ENCODE assay signal across 37 cellular contexts in the genomic region with DNA sequence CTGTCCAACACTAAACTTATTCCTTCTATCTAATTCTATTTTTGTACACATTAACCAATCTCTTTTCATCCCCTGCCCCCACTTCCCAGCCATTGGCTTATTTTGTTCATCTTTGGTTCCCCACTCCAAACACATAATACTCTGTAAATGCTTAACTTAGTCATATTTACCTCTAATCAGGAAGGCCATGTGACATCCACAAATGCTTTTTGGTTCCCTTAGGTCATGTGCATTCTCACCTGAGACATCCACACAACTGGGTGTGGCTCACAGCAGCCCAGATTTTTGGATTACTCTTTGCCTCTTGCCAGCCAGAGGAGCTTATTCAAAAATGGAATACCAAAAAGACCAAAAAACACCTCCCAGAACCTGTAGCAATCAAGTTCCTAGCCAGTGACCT.
"Had no signal": no experiment of that assay in that cellular context is flagged by ENCODE, and none has a peak within 500 bp of the region (broad histone marks: within the 10 kb centered on the region; RNA-seq: fewer than 3 reads in every experiment).

No MANE protein-coding gene starts in this region.

- H3K4me1 Mint-ChIP-seq: WTC11 had no signal

- H3K27ac Mint-ChIP-seq: activated CD4-positive, alpha-beta memory T cell treated with anti-CD3 and anti-CD28 coated beads, Interleukin-2, amount 10 ng/mL, durations not matched to agents 7 days and 5 days; activated CD8-positive, alpha-beta memory T cell treated with anti-CD3 and anti-CD28 coated beads, Interleukin-2, amount 10 ng/mL, durations not matched to agents 7 days and 5 days; T-helper 1 cell treated with Interleukin-12 subunit alpha and Interleukin-12 subunit beta and Interleukin-4 antibody, amounts not matched to agents 30 μg/mL and 1 μg/mL, for 36 hours; T-helper 2 cell treated with Interferon-gamma antibody and Interleukin-4, amounts not matched to agents 5 μg/mL and 100 μg/mL, for 36 hours; WTC11 had no signal

- H3K27me3 ChIP-seq: adrenal gland, body of pancreas, breast epithelium, MG63, Peyer's patch, SJSA1 had no signal

- ATAC-seq: activated CD4-positive, alpha-beta T cell treated with anti-CD3 and anti-CD28 coated beads for 36 hours; activated CD4-positive, CD25-positive, alpha-beta regulatory T cell treated with anti-CD3 and anti-CD28 coated beads, Interleukin-2, amount 50 U/mL, for 24 hours; activated CD8-positive, alpha-beta memory T cell treated with anti-CD3 and anti-CD28 coated beads, Interleukin-2, amount 10 ng/mL, durations not matched to agents 7 days and 5 days; activated naive CD4-positive, alpha-beta T cell treated with anti-CD3 and anti-CD28 coated beads, Interleukin-2, amount 50 U/mL, for 72 hours; body of pancreas; PC-3; WTC11 had no signal

- H3K27ac ChIP-seq: adrenal gland, body of pancreas, breast epithelium, Peyer's patch, SJSA1 had no signal

- H3K4me3 Mint-ChIP-seq: activated CD4-positive, alpha-beta memory T cell treated with anti-CD3 and anti-CD28 coated beads, Interleukin-2, amount 10 ng/mL, durations not matched to agents 7 days and 5 days; activated CD4-positive, alpha-beta T cell treated with anti-CD3 and anti-CD28 coated beads for 36 hours; activated CD8-positive, alpha-beta memory T cell treated with anti-CD3 and anti-CD28 coated beads, Interleukin-2, amount 10 ng/mL, durations not matched to agents 7 days and 5 days; T-helper 1 cell treated with Interleukin-12 subunit alpha and Interleukin-12 subunit beta and Interleukin-4 antibody, amounts not matched to agents 30 μg/mL and 1 μg/mL, for 36 hours; T-helper 2 cell treated with Interferon-gamma antibody and Interleukin-4, amounts not matched to agents 5 μg/mL and 100 μg/mL, for 36 hours; WTC11 had no signal

- H3K27me3 Mint-ChIP-seq: activated CD4-positive, alpha-beta memory T cell treated with anti-CD3 and anti-CD28 coated beads, Interleukin-2, amount 10 ng/mL, durations not matched to agents 7 days and 5 days; activated CD4-positive, alpha-beta T cell treated with anti-CD3 and anti-CD28 coated beads for 36 hours; activated CD8-positive, alpha-beta memory T cell treated with anti-CD3 and anti-CD28 coated beads, Interleukin-2, amount 10 ng/mL, durations not matched to agents 7 days and 5 days had no signal

- H3K9me3 ChIP-seq: adrenal gland, body of pancreas, breast epithelium, MG63, Peyer's patch, SJSA1, SK-N-SH had no signal

- H3K4me3 ChIP-seq: adrenal gland, body of pancreas, breast epithelium, MG63, Peyer's patch, SJSA1 had no signal

- DNase-seq: activated CD4-positive, alpha-beta memory T cell treated with anti-CD3 and anti-CD28 coated beads, Interleukin-2, amount 10 ng/mL, durations not matched to agents 7 days and 5 days; activated CD4-positive, alpha-beta T cell treated with anti-CD3 and anti-CD28 coated beads for 36 hours; activated CD4-positive, alpha-beta T cell treated with anti-CD3 and anti-CD28 coated beads, Interleukin-2, amount 50 U/mL, for 1 hour; activated CD8-positive, alpha-beta memory T cell treated with anti-CD3 and anti-CD28 coated beads for 24 hours; activated CD8-positive, alpha-beta memory T cell treated with anti-CD3 and anti-CD28 coated beads, Interleukin-2, amount 10 ng/mL, durations not matched to agents 7 days and 5 days; activated CD8-positive, alpha-beta memory T cell treated with anti-CD3 and anti-CD28 coated beads, Interleukin-2, amount 50 U/mL, for 48 hours; activated effector memory CD4-positive, alpha-beta T cell treated with anti-CD3 and anti-CD28 coated beads, Interleukin-2, amount 50 U/mL, for 16 hours; activated naive CD4-positive, alpha-beta T cell treated with Interleukin-2 at 50 U/mL for 16 hours; activated T-cell treated with anti-CD3 and anti-CD28 coated beads, Interleukin-2, amount 50 U/mL, for 1 hour; adrenal gland; body of pancreas; Kasumi-1; KG1; MG63; NCI-H1048; NCI-H1105 treated with DMSO at 0.1 percent for 48 hours; NCI-H1436; NCI-H1694; NCI-H1930; NCI-H510A; NCI-H526; NCI-H748 treated with DMSO at 0.1 percent for 48 hours; NK-92 treated with Interleukin-12 subunit alpha and Interleukin-12 subunit beta, amount 100 ng/mL, for 24 hours; PC-3; Peyer's patch; RPMI8226; SHP77 treated with DMSO at 0.1 percent for 48 hours; SK-N-SH had no signal

- H3K9me3 Mint-ChIP-seq: activated CD4-positive, alpha-beta memory T cell treated with anti-CD3 and anti-CD28 coated beads, Interleukin-2, amount 10 ng/mL, durations not matched to agents 7 days and 5 days; activated naive CD4-positive, alpha-beta T cell treated with anti-CD3 and anti-CD28 coated beads, Interleukin-2, amount 50 U/mL, for 72 hours; T-helper 1 cell treated with Interleukin-12 subunit alpha and Interleukin-12 subunit beta and Interleukin-4 antibody, amounts not matched to agents 30 μg/mL and 1 μg/mL, for 36 hours; T-helper 2 cell treated with Interferon-gamma antibody and Interleukin-4, amounts not matched to agents 5 μg/mL and 100 μg/mL, for 36 hours; WTC11 had no signal

- FAIRE-seq: astrocyte, TTC549 had no signal

- H3K4me1 ChIP-seq: adrenal gland, breast epithelium, Peyer's patch, SJSA1 had no signal

- H3K9me2 ChIP-seq: SK-N-SH had no signal

- H3K4me2 ChIP-seq: SK-N-SH had no signal
